9 cellular contexts compared by ENCODE assay signal in the genomic region with DNA sequence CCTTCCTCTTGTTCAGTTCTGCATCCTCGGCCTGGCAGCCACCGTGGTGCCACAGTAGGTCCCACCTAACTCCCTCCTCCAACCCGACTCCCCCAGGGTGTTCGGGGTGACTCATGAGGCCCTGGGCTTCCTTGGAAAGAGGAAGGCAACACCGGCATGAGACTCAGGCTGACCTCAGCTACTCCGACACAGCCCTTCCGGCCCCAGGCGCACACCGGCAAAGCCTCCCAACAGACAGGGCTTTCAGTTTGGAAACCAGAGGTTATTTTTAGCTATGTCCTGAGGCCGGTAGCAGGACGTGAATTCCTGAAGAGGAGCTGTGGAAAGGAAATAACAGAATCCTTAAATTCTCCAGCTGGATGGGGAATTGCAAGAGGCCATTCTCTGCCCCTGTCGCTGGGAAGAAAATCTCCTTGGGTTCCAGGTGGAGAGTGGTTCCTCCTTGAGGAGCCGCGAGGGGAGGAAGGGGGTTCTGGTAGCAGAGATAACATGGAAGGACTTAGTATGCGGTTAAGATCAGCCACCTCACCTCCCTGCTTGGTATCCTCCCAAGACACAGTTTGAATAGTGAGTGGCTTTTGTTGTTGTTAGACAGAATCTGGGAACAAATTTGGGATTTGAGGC. TPM values are rescaled to one million over a fixed set of nuclear protein-coding genes. Genes with fewer than 3 reads are reported as not detected.
DNase-seq lines count a peak whose midpoint lies in the region; ATAC-seq, FAIRE-seq and TF ChIP-seq lines count a peak whose summit lies in the region.
"Had no signal": no experiment of that assay in that cellular context is flagged by ENCODE, and none has a peak within 500 bp of the region (broad histone marks: within the 10 kb centered on the region; RNA-seq: fewer than 3 reads in every experiment).

No MANE protein-coding gene starts in this region.

- H3F3A ChIP-seq in smooth muscle cell (ENCODE audit: low read depth) = peaks cover 10% of the 10 kb centered on the region

- H3K4me2 ChIP-seq in astrocyte (ENCODE audit: low read length) (peak overlapping the region; percentile 81), smooth muscle cell (peak overlapping the region; percentile 72)

- H3K27me3 ChIP-seq in astrocyte (ENCODE audit: insufficient read depth, low read length) = no peaks in the 10 kb centered on the region
- H3K27me3 ChIP-seq in right atrium auricular region = no peaks in the 10 kb centered on the region
- no peaks in the 10 kb centered on the region for H3K27me3 ChIP-seq in smooth muscle cell (ENCODE audit: low read depth)

- H3K9me3 ChIP-seq in astrocyte (ENCODE audit: insufficient read depth, low read depth, low read length) (no peaks in the 10 kb centered on the region), right atrium auricular region (no peaks in the 10 kb centered on the region), smooth muscle cell (replicated peaks; ENCODE audit: low read depth) (no peaks in the 10 kb centered on the region)

- peak overlapping the region; percentile 58 for H3K9ac ChIP-seq in astrocyte (ENCODE audit: low read length)
- H3K9ac ChIP-seq in smooth muscle cell (ENCODE audit: low read depth) = peak overlapping the region; percentile 55

- 37% methylated on average over 15 of the region's 15 CpGs for WGBS in smooth muscle cell (ENCODE audit: low lambda C conversion rate)

- no peak for TF ChIP-seq CTCF in astrocyte (IDR thresholded peaks at IDR 0.05; ENCODE audit: insufficient read depth, low read depth, low read length)
- no peak for TF ChIP-seq CTCF in right atrium auricular region (IDR thresholded peaks at IDR 0.05)
- TF ChIP-seq CTCF in smooth muscle cell (IDR thresholded peaks at IDR 0.05; ENCODE audit: borderline replicate concordance, insufficient read depth, poor library complexity, severe bottlenecking) = no peak

- no peaks in the 10 kb centered on the region for H3K9me3 Mint-ChIP-seq in astrocyte (ENCODE audit: unreplicated experiment)

- peaks cover 61% of the 10 kb centered on the region for H3K4me1 ChIP-seq in astrocyte (ENCODE audit: insufficient read depth, low read length)
- peaks cover 0 to 69% of the 10 kb centered on the region in 2 donors for H3K4me1 ChIP-seq in right atrium auricular region
- peaks cover 21% of the 10 kb centered on the region for H3K4me1 ChIP-seq in smooth muscle cell (ENCODE audit: low read depth)

- H3K4me3 ChIP-seq in astrocyte (ENCODE audit: insufficient read depth, low read depth, low read length) (peak overlapping the region; percentile 24), right atrium auricular region (no peak overlapping the region), smooth muscle cell (no peak overlapping the region)

- H4K20me1 ChIP-seq in astrocyte (ENCODE audit: insufficient read depth, low read length) (no peaks in the 10 kb centered on the region), smooth muscle cell (ENCODE audit: low read depth) (no peaks in the 10 kb centered on the region)

- H3K27ac ChIP-seq in astrocyte (ENCODE audit: low read depth, low read length) (peak overlapping the region; percentile 55), right atrium auricular region (peak overlapping the region; percentile 70 to 75), smooth muscle cell (ENCODE audit: low read depth) (peak overlapping the region; percentile 85)

- H3K79me2 ChIP-seq in astrocyte (ENCODE audit: insufficient read depth, low read length) (peaks cover 11% of the 10 kb centered on the region), smooth muscle cell (ENCODE audit: low read depth) (peaks cover 13% of the 10 kb centered on the region)

- FAIRE-seq in astrocyte (lab: Jason Lieb, UNC) = no peak
- FAIRE-seq: TTC549 had no signal

- DNase-seq in HT1080 (ENCODE audit: low read depth) = peak; percentile 95
- peak; percentile 77 for DNase-seq in astrocyte (ENCODE audit: low read depth)
- peak; percentile 88 for DNase-seq in right atrium auricular region (ENCODE audit: low spot score)
- no peak for DNase-seq in smooth muscle cell (lab: John Stamatoyannopoulos, UW; ENCODE audit: unreplicated experiment)
- DNase-seq in NK-92 (lab: John Stamatoyannopoulos, UW; ENCODE audit: unreplicated experiment) = no peak
- DNase-seq in NCI-H82 (lab: John Stamatoyannopoulos, UW) = no peak

- peaks cover 70% of the 10 kb centered on the region for H3K4me1 Mint-ChIP-seq in astrocyte (ENCODE audit: low read depth, unreplicated experiment)

- peak overlapping the region; percentile 47 for H3K4me3 Mint-ChIP-seq in astrocyte (ENCODE audit: unreplicated experiment)

- no peaks in the 10 kb centered on the region for H3K27me3 Mint-ChIP-seq in astrocyte (ENCODE audit: low read depth, unreplicated experiment)

- H2AFZ ChIP-seq in astrocyte (ENCODE audit: low read depth, low read length) (peak overlapping the region; percentile 40), smooth muscle cell (ENCODE audit: low read depth) (peak overlapping the region; percentile 46)

- no peaks in the 10 kb centered on the region for H3K36me3 ChIP-seq in astrocyte (ENCODE audit: insufficient read depth, low read length)
- H3K36me3 ChIP-seq in right atrium auricular region = peaks cover 22% of the 10 kb centered on the region
- H3K36me3 ChIP-seq in smooth muscle cell (ENCODE audit: low read depth) = peaks cover 2% of the 10 kb centered on the region

- peak overlapping the region; percentile 92 for H3K27ac Mint-ChIP-seq in astrocyte (ENCODE audit: unreplicated experiment)

- H3K36me3 Mint-ChIP-seq in astrocyte (ENCODE audit: low read depth, unreplicated experiment) = peaks cover 2% of the 10 kb centered on the region

- no peak for ATAC-seq in GM21825 (IDR thresholded peaks at IDR 0.05; ENCODE audit: unreplicated experiment)
- no peak for ATAC-seq in HG03520 (IDR thresholded peaks at IDR 0.05; ENCODE audit: unreplicated experiment)

RNA-seq across cellular contexts. Expression of gene PLXNA2, which starts 24.4 kb away (rescaled TPM):
- total RNA-seq in HT1080 (2014; rRNA removed; shearing (Covaris generic)) = 5.9 and 6.0 TPM in 2 replicates
- 12.1 and 12.3 TPM in 2 replicates for polyA plus RNA-seq in HT1080 (2015; cell fraction: cytosol; rRNA removed)
- 33.2 and 38.3 TPM in 2 replicates for polyA plus RNA-seq in HT1080 (2015; cell fraction: nucleus; rRNA removed)
- total RNA-seq in astrocyte (16.3 and 17.7 TPM in 2 replicates), right atrium auricular region (10 to 100 TPM; 10.8 to 23.8 TPM), smooth muscle cell (8.2 and 12.0 TPM in 2 replicates)
- polyA plus RNA-seq in smooth muscle cell = 8.7 and 15.7 TPM in 2 replicates

Comparison
In these comparisons a context has a peak if more than half of its experiments do, and no peak if none do; other contexts are left out.
1. DNase-seq: peak in HT1080 (single experiment), astrocyte (single experiment) and right atrium auricular region (single experiment); none in smooth muscle cell (single experiment), NK-92 (single experiment) and NCI-H82 (single experiment).
2. Peak in every context shown above with its lines, with median percentiles within 50 percentile points of each other: H3K27ac ChIP-seq.